1 cellular context compared by ENCODE assay signal in genomic region chr16:4765511-4766474, GRCh38.
TF ChIP-seq lines count a peak whose summit lies in the region.

No MANE protein-coding gene starts in this region.

TF ChIP-seq in H1, 55 proteins besides CTCF, POLR2A, EP300 and RAD21:
- TF ChIP-seq BCL11A (IDR thresholded peaks at IDR 0.05; ENCODE audit: low read depth in 2 of 2, low read length in 2 of 2), result no peak
- TF ChIP-seq ZNF274 (IDR thresholded peaks at IDR 0.05; ENCODE audit: borderline replicate concordance, extremely low read depth, low read length), result no peak
- no peak for TF ChIP-seq HDAC6 (IDR thresholded peaks at IDR 0.05; ENCODE audit: low read depth, low read length)
- TF ChIP-seq POU5F1 (IDR thresholded peaks at IDR 0.05; ENCODE audit: low read depth, low read length), result no peak
- no peak for TF ChIP-seq POLR2AphosphoS5 (IDR thresholded peaks at IDR 0.05; ENCODE audit: low read depth, low read length)
- TF ChIP-seq SP2 (IDR thresholded peaks at IDR 0.05; ENCODE audit: low read length), result no peak
- TF ChIP-seq BACH1 (IDR thresholded peaks at IDR 0.05; ENCODE audit: low read length), result no peak
- no peak for TF ChIP-seq CHD2 (IDR thresholded peaks at IDR 0.05; ENCODE audit: low read length)
- no peak for TF ChIP-seq SP4 (IDR thresholded peaks at IDR 0.05; ENCODE audit: low read length)
- TF ChIP-seq ATF3 (IDR thresholded peaks at IDR 0.05; ENCODE audit: insufficient read depth, low read depth, low read length), result no peak
- no peak for TF ChIP-seq CTBP2 (IDR thresholded peaks at IDR 0.05; ENCODE audit: borderline replicate concordance, insufficient read depth, insufficient read length, low read length)
- no peak for TF ChIP-seq BRCA1 (IDR thresholded peaks at IDR 0.05; ENCODE audit: low read depth, low read length)
- no peak for TF ChIP-seq CEBPB (IDR thresholded peaks at IDR 0.05; ENCODE audit: low read depth, low read length)
- no peak for TF ChIP-seq RBBP5 (IDR thresholded peaks at IDR 0.05; ENCODE audit: borderline replicate concordance, low read depth, low read length)
- TF ChIP-seq NANOG (IDR thresholded peaks at IDR 0.05; ENCODE audit: insufficient read depth, low read depth, low read length, poor library complexity, severe bottlenecking), result no peak
- no peak for TF ChIP-seq YY1 (IDR thresholded peaks at IDR 0.05; ENCODE audit: low read depth, low read length)
